ENCODE assay signal across 34 cellular contexts in genomic region chr11:97398246-97398645, GRCh38.
"Had no signal": no experiment of that assay in that cellular context is flagged by ENCODE, and none has a peak within 500 bp of the region (broad histone marks: within the 10 kb centered on the region; RNA-seq: fewer than 3 reads in every experiment).

No MANE protein-coding gene starts in this region.

- DNase-seq: activated CD4-positive, alpha-beta memory T cell treated with anti-CD3 and anti-CD28 coated beads, Interleukin-2, amount 10 ng/mL, durations not matched to agents 7 days and 5 days; activated CD4-positive, alpha-beta T cell treated with anti-CD3 and anti-CD28 coated beads for 1 hour; activated CD4-positive, alpha-beta T cell treated with anti-CD3 and anti-CD28 coated beads for 48 hours; activated CD4-positive, CD25-positive, alpha-beta regulatory T cell; activated CD8-positive, alpha-beta memory T cell treated with anti-CD3 and anti-CD28 coated beads for 24 hours; activated CD8-positive, alpha-beta memory T cell treated with anti-CD3 and anti-CD28 coated beads, Interleukin-2, amount 10 ng/mL, durations not matched to agents 7 days and 5 days; activated CD8-positive, alpha-beta memory T cell treated with anti-CD3 and anti-CD28 coated beads, Interleukin-2, amount 50 U/mL, for 48 hours; activated effector memory CD4-positive, alpha-beta T cell treated with Interleukin-2 at 50 U/mL for 16 hours; activated naive CD4-positive, alpha-beta T cell treated with anti-CD3 and anti-CD28 coated beads, Interleukin-2, amount 50 U/mL, for 16 hours; activated naive CD8-positive, alpha-beta T cell treated with anti-CD3 and anti-CD28 coated beads for 36 hours; activated T-cell treated with anti-CD3 and anti-CD28 coated beads, Interleukin-2, amount 50 U/mL, for 48 hours; amniotic stem cell; aorta; Karpas-422; MG63; NCI-H1048; NCI-H1417; NCI-H146; NCI-H187; NCI-H2029 treated with DMSO at 0.1 percent for 48 hours; NCI-H2107; NCI-H2171; NCI-H510A treated with DMSO at 0.1 percent for 48 hours; NCI-H526 treated with DMSO at 0.1 percent for 48 hours; NCI-H82; Peyer's patch; RPMI8226; SHP77 treated with DMSO at 0.1 percent for 48 hours; T-helper 1 cell; T1000; WERI-Rb-1 had no signal

- ATAC-seq: activated CD8-positive, alpha-beta memory T cell treated with anti-CD3 and anti-CD28 coated beads, Interleukin-2, amount 10 ng/mL, durations not matched to agents 7 days and 5 days; K562; SK-N-SH treated with all-trans-retinoic acid at 6 μM for 48 hours had no signal

- H3K4me3 ChIP-seq: cardiac muscle cell, K562, MG63, Peyer's patch had no signal
